In the genomic region with DNA sequence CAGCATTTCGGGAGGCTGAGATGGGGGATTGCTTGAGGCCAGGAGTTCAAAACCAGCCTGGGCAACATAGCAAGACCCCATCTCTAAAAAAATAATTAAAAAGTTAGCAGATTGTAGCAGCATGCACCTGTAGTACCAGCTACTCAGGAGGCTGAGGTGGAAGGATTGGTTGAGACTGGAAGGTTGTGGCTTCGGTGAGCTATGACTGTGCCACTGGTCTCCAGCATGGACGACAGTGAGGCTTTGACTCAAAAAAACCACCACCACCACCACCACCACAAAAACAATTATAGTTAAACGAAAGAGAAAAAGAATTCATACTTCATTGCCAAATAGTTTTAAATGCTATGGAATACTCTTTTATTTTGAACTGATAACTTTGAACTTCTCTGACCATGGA, we compare ENCODE assay signal across 16 cellular contexts.
DNase-seq lines count a peak whose midpoint lies in the region; ATAC-seq and TF ChIP-seq lines count a peak whose summit lies in the region.
"Had no signal": no experiment of that assay in that cellular context is flagged by ENCODE, and none has a peak within 500 bp of the region (broad histone marks: within the 10 kb centered on the region; RNA-seq: fewer than 3 reads in every experiment).

No MANE protein-coding gene starts in this region.

- no peaks in the 10 kb centered on the region for H3K27me3 Mint-ChIP-seq in activated CD4-positive, alpha-beta T cell treated with anti-CD3 and anti-CD28 coated beads for 36 hours
- no peaks in the 10 kb centered on the region for H3K27me3 Mint-ChIP-seq in activated naive CD4-positive, alpha-beta T cell treated with anti-CD3 and anti-CD28 coated beads, Interleukin-2, amount 10 ng/mL, durations not matched to agents 7 days and 5 days
- H3K27me3 Mint-ChIP-seq in activated CD8-positive, alpha-beta T cell treated with anti-CD3 and anti-CD28 coated beads for 36 hours = no peaks in the 10 kb centered on the region

- intact Hi-C loops in activated CD4-positive, alpha-beta T cell treated with anti-CD3 and anti-CD28 coated beads for 36 hours (cut with DNase I, micrococcal nuclease) = no loop called here
- intact Hi-C loops in activated CD8-positive, alpha-beta T cell treated with anti-CD3 and anti-CD28 coated beads for 36 hours (cut with micrococcal nuclease) = no loop called here

- peak; percentile 43 for DNase-seq in activated CD4-positive, alpha-beta T cell treated with anti-CD3 and anti-CD28 coated beads for 36 hours
- no peak for DNase-seq in activated CD4-positive, alpha-beta T cell treated with anti-CD3 and anti-CD28 coated beads for 4 hours
- DNase-seq in activated naive CD4-positive, alpha-beta T cell treated with anti-CD3 and anti-CD28 coated beads, Interleukin-2, amount 50 U/mL, for 72 hours (ENCODE audit: low spot score in 2 of 2) = no peak
- DNase-seq in activated naive CD4-positive, alpha-beta T cell treated with anti-CD3 and anti-CD28 coated beads, Interleukin-2, amount 10 ng/mL, durations not matched to agents 7 days and 5 days = no peak
- peak; percentile 60 for DNase-seq in activated CD8-positive, alpha-beta T cell treated with anti-CD3 and anti-CD28 coated beads for 36 hours
- DNase-seq in stimulated activated CD8-positive, alpha-beta memory T cell treated with anti-CD3 and anti-CD28 coated beads, Interleukin-4, amount 100 ng/mL, for 24 hours (ENCODE audit: low read depth) = peak; percentile 4
- DNase-seq in NCI-H1417 treated with DMSO at 0.1 percent for 48 hours (lab: John Stamatoyannopoulos, UW) (no peak), GM10266 (ENCODE audit: extremely low spot score) (no peak)
- DNase-seq: IMR-90, Kasumi-1, NCI-H1105 treated with DMSO at 0.1 percent for 48 hours, NCI-H1930, NCI-H2171, NCI-H446 treated with DMSO at 0.1 percent for 48 hours, NCI-H82, Peyer's patch had no signal

- CTCF ChIA-PET in activated CD4-positive, alpha-beta T cell treated with anti-CD3 and anti-CD28 coated beads for 36 hours (lab: Charles Lee) = interaction anchor here (0.8 kb wide), 1 partner anchor 38 kb away, joined by 3 read pairs; no protein-coding TSS in a partner anchor
- CTCF ChIA-PET in activated naive CD4-positive, alpha-beta T cell treated with anti-CD3 and anti-CD28 coated beads, Interleukin-2, amount 10 ng/mL, durations not matched to agents 7 days and 5 days (lab: Charles Lee) = no interaction called here
- CTCF ChIA-PET in activated CD8-positive, alpha-beta T cell treated with anti-CD3 and anti-CD28 coated beads for 36 hours (lab: Charles Lee) = interaction anchor here (1.3 kb wide), 1 partner anchor 39 kb away, joined by 3 read pairs; no protein-coding TSS in a partner anchor

- H3K27ac Mint-ChIP-seq in activated CD4-positive, alpha-beta T cell treated with anti-CD3 and anti-CD28 coated beads for 36 hours = no peak overlapping the region
- H3K27ac Mint-ChIP-seq in activated naive CD4-positive, alpha-beta T cell treated with anti-CD3 and anti-CD28 coated beads, Interleukin-2, amount 50 U/mL, for 72 hours = no peak overlapping the region
- H3K27ac Mint-ChIP-seq in activated naive CD4-positive, alpha-beta T cell treated with anti-CD3 and anti-CD28 coated beads, Interleukin-2, amount 10 ng/mL, durations not matched to agents 7 days and 5 days = no peak overlapping the region
- no peak overlapping the region for H3K27ac Mint-ChIP-seq in activated CD8-positive, alpha-beta T cell treated with anti-CD3 and anti-CD28 coated beads for 36 hours

- H3K4me1 Mint-ChIP-seq in activated CD4-positive, alpha-beta T cell treated with anti-CD3 and anti-CD28 coated beads for 36 hours = peaks cover 16% of the 10 kb centered on the region
- no peaks in the 10 kb centered on the region for H3K4me1 Mint-ChIP-seq in activated naive CD4-positive, alpha-beta T cell treated with anti-CD3 and anti-CD28 coated beads, Interleukin-2, amount 10 ng/mL, durations not matched to agents 7 days and 5 days
- H3K4me1 Mint-ChIP-seq in activated CD8-positive, alpha-beta T cell treated with anti-CD3 and anti-CD28 coated beads for 36 hours (ENCODE audit: low read depth) = peaks cover 19% of the 10 kb centered on the region

- TF ChIP-seq CTCF in activated CD8-positive, alpha-beta T cell treated with anti-CD3 and anti-CD28 coated beads for 36 hours (IDR thresholded peaks at IDR 0.05) = no peak
- no peak for TF ChIP-seq CTCF in GM10266 (IDR thresholded peaks at IDR 0.05; ENCODE audit: control insufficient read depth, insufficient read depth, low read depth, missing control alignments)

- H3K4me3 Mint-ChIP-seq in activated CD4-positive, alpha-beta T cell treated with anti-CD3 and anti-CD28 coated beads for 36 hours = no peak overlapping the region
- no peak overlapping the region for H3K4me3 Mint-ChIP-seq in activated naive CD4-positive, alpha-beta T cell treated with anti-CD3 and anti-CD28 coated beads, Interleukin-2, amount 10 ng/mL, durations not matched to agents 7 days and 5 days
- no peak overlapping the region for H3K4me3 Mint-ChIP-seq in activated CD8-positive, alpha-beta T cell treated with anti-CD3 and anti-CD28 coated beads for 36 hours

- peak; percentile 58 for ATAC-seq in activated CD4-positive, alpha-beta T cell treated with anti-CD3 and anti-CD28 coated beads for 36 hours
- ATAC-seq in activated naive CD4-positive, alpha-beta T cell treated with anti-CD3 and anti-CD28 coated beads, Interleukin-2, amount 50 U/mL, for 72 hours = peak; percentile 80 to 85
- ATAC-seq in activated CD8-positive, alpha-beta T cell treated with anti-CD3 and anti-CD28 coated beads for 36 hours = peak; percentile 67

- POLR2A ChIA-PET in activated CD4-positive, alpha-beta T cell treated with anti-CD3 and anti-CD28 coated beads for 36 hours (lab: Charles Lee) = no interaction called here
- POLR2A ChIA-PET in activated CD8-positive, alpha-beta T cell treated with anti-CD3 and anti-CD28 coated beads for 36 hours (lab: Charles Lee) = no interaction called here

- no peaks in the 10 kb centered on the region for H3K9me3 Mint-ChIP-seq in activated CD4-positive, alpha-beta T cell treated with anti-CD3 and anti-CD28 coated beads for 36 hours (ENCODE audit: low read depth)
- H3K9me3 Mint-ChIP-seq in activated naive CD4-positive, alpha-beta T cell treated with anti-CD3 and anti-CD28 coated beads, Interleukin-2, amount 50 U/mL, for 72 hours = peaks cover 0 to 5% of the 10 kb centered on the region in 2 donors
- no peaks in the 10 kb centered on the region for H3K9me3 Mint-ChIP-seq in activated naive CD4-positive, alpha-beta T cell treated with anti-CD3 and anti-CD28 coated beads, Interleukin-2, amount 10 ng/mL, durations not matched to agents 7 days and 5 days
- no peaks in the 10 kb centered on the region for H3K9me3 Mint-ChIP-seq in activated CD8-positive, alpha-beta T cell treated with anti-CD3 and anti-CD28 coated beads for 36 hours

- H3K36me3 Mint-ChIP-seq in activated CD4-positive, alpha-beta T cell treated with anti-CD3 and anti-CD28 coated beads for 36 hours (ENCODE audit: low read depth) = peaks cover 7% of the 10 kb centered on the region
- H3K36me3 Mint-ChIP-seq in activated naive CD4-positive, alpha-beta T cell treated with anti-CD3 and anti-CD28 coated beads, Interleukin-2, amount 50 U/mL, for 72 hours = peaks cover 4 to 7% of the 10 kb centered on the region in 2 donors
- peaks cover 6% of the 10 kb centered on the region for H3K36me3 Mint-ChIP-seq in activated naive CD4-positive, alpha-beta T cell treated with anti-CD3 and anti-CD28 coated beads, Interleukin-2, amount 10 ng/mL, durations not matched to agents 7 days and 5 days
- peaks cover 8% of the 10 kb centered on the region for H3K36me3 Mint-ChIP-seq in activated CD8-positive, alpha-beta T cell treated with anti-CD3 and anti-CD28 coated beads for 36 hours (ENCODE audit: low read depth)

Comparison
In these comparisons a context has a peak if more than half of its experiments do, and no peak if none do; other contexts are left out.
1. DNase-seq: peak in activated CD4-positive, alpha-beta T cell treated with anti-CD3 and anti-CD28 coated beads for 36 hours (single experiment), activated CD8-positive, alpha-beta T cell treated with anti-CD3 and anti-CD28 coated beads for 36 hours (single experiment) and stimulated activated CD8-positive, alpha-beta memory T cell treated with anti-CD3 and anti-CD28 coated beads, Interleukin-4, amount 100 ng/mL, for 24 hours (single experiment); none in activated CD4-positive, alpha-beta T cell treated with anti-CD3 and anti-CD28 coated beads for 4 hours (0 of 2), activated naive CD4-positive, alpha-beta T cell treated with anti-CD3 and anti-CD28 coated beads, Interleukin-2, amount 50 U/mL, for 72 hours (0 of 2), activated naive CD4-positive, alpha-beta T cell treated with anti-CD3 and anti-CD28 coated beads, Interleukin-2, amount 10 ng/mL, durations not matched to agents 7 days and 5 days (single experiment), NCI-H1417 treated with DMSO at 0.1 percent for 48 hours (single experiment) and GM10266 (single experiment).
2. Peak in every context shown above with its lines, with median percentiles within 50 percentile points of each other: ATAC-seq.